Comparison of ENCODE assay signal across 1 cellular context in genomic region chr11:33652407-33652806, GRCh38.
TF ChIP-seq lines count a peak whose summit lies in the region.

No MANE protein-coding gene starts in this region.

TF ChIP-seq in GM23338, 12 proteins besides CTCF, POLR2A, EP300 and RAD21 (continued from another document):
- TF ChIP-seq, protein P1, sequence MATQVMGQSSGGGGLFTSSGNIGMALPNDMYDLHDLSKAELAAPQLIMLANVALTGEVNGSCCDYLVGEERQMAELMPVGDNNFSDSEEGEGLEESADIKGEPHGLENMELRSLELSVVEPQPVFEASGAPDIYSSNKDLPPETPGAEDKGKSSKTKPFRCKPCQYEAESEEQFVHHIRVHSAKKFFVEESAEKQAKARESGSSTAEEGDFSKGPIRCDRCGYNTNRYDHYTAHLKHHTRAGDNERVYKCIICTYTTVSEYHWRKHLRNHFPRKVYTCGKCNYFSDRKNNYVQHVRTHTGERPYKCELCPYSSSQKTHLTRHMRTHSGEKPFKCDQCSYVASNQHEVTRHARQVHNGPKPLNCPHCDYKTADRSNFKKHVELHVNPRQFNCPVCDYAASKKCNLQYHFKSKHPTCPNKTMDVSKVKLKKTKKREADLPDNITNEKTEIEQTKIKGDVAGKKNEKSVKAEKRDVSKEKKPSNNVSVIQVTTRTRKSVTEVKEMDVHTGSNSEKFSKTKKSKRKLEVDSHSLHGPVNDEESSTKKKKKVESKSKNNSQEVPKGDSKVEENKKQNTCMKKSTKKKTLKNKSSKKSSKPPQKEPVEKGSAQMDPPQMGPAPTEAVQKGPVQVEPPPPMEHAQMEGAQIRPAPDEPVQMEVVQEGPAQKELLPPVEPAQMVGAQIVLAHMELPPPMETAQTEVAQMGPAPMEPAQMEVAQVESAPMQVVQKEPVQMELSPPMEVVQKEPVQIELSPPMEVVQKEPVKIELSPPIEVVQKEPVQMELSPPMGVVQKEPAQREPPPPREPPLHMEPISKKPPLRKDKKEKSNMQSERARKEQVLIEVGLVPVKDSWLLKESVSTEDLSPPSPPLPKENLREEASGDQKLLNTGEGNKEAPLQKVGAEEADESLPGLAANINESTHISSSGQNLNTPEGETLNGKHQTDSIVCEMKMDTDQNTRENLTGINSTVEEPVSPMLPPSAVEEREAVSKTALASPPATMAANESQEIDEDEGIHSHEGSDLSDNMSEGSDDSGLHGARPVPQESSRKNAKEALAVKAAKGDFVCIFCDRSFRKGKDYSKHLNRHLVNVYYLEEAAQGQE (IDR thresholded peaks at IDR 0.05; ENCODE audit: unreplicated experiment), result no peak
- TF ChIP-seq NANOG (IDR thresholded peaks at IDR 0.05; ENCODE audit: borderline replicate concordance), result no peak
- no peak for TF ChIP-seq ZNF114 (CRISPR knock-in tag; IDR thresholded peaks at IDR 0.05)
- TF ChIP-seq, protein P2, sequence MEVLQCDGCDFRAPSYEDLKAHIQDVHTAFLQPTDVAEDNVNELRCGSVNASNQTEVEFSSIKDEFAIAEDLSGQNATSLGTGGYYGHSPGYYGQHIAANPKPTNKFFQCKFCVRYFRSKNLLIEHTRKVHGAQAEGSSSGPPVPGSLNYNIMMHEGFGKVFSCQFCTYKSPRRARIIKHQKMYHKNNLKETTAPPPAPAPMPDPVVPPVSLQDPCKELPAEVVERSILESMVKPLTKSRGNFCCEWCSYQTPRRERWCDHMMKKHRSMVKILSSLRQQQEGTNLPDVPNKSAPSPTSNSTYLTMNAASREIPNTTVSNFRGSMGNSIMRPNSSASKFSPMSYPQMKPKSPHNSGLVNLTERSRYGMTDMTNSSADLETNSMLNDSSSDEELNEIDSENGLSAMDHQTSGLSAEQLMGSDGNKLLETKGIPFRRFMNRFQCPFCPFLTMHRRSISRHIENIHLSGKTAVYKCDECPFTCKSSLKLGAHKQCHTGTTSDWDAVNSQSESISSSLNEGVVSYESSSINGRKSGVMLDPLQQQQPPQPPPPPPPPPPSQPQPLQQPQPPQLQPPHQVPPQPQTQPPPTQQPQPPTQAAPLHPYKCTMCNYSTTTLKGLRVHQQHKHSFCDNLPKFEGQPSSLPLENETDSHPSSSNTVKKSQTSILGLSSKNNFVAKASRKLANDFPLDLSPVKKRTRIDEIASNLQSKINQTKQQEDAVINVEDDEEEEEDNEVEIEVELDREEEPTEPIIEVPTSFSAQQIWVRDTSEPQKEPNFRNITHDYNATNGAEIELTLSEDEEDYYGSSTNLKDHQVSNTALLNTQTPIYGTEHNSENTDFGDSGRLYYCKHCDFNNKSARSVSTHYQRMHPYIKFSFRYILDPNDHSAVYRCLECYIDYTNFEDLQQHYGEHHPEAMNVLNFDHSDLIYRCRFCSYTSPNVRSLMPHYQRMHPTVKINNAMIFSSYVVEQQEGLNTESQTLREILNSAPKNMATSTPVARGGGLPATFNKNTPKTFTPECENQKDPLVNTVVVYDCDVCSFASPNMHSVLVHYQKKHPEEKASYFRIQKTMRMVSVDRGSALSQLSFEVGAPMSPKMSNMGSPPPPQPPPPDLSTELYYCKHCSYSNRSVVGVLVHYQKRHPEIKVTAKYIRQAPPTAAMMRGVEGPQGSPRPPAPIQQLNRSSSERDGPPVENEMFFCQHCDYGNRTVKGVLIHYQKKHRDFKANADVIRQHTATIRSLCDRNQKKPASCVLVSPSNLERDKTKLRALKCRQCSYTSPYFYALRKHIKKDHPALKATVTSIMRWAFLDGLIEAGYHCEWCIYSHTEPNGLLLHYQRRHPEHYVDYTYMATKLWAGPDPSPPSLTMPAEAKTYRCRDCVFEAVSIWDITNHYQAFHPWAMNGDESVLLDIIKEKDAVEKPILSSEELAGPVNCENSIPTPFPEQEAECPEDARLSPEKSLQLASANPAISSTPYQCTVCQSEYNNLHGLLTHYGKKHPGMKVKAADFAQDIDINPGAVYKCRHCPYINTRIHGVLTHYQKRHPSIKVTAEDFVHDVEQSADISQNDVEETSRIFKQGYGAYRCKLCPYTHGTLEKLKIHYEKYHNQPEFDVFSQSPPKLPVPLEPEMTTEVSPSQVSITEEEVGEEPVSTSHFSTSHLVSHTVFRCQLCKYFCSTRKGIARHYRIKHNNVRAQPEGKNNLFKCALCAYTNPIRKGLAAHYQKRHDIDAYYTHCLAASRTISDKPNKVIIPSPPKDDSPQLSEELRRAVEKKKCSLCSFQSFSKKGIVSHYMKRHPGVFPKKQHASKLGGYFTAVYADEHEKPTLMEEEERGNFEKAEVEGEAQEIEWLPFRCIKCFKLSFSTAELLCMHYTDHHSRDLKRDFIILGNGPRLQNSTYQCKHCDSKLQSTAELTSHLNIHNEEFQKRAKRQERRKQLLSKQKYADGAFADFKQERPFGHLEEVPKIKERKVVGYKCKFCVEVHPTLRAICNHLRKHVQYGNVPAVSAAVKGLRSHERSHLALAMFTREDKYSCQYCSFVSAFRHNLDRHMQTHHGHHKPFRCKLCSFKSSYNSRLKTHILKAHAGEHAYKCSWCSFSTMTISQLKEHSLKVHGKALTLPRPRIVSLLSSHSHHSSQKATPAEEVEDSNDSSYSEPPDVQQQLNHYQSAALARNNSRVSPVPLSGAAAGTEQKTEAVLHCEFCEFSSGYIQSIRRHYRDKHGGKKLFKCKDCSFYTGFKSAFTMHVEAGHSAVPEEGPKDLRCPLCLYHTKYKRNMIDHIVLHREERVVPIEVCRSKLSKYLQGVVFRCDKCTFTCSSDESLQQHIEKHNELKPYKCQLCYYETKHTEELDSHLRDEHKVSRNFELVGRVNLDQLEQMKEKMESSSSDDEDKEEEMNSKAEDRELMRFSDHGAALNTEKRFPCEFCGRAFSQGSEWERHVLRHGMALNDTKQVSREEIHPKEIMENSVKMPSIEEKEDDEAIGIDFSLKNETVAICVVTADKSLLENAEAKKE (CRISPR knock-in tag; IDR thresholded peaks at IDR 0.05), result no peak
